ENCODE assay signal across 1 cellular context in the genomic region with DNA sequence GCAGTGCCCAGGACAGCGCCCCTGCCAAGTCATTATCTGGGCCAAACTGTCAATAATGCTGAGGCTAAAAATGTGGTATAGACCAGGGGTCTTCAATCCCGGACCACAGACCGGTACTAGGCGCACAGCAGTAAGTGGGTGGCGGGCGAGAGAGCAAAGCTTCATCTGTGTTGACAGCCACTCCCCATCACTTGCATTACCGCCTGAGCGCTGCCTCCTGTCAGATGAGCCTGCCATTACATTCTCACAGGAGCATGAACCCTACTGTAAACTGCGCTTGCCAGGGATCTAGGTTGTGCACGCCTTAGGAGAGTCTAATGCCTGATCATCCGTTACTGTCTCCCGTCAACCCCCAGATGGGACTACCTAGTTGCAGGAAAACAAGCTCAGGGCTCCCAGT.
TF ChIP-seq lines count a peak whose summit lies in the region.

No MANE protein-coding gene starts in this region.

TF ChIP-seq in H1, 55 proteins besides CTCF, POLR2A, EP300 and RAD21:
- TF ChIP-seq, protein P1, sequence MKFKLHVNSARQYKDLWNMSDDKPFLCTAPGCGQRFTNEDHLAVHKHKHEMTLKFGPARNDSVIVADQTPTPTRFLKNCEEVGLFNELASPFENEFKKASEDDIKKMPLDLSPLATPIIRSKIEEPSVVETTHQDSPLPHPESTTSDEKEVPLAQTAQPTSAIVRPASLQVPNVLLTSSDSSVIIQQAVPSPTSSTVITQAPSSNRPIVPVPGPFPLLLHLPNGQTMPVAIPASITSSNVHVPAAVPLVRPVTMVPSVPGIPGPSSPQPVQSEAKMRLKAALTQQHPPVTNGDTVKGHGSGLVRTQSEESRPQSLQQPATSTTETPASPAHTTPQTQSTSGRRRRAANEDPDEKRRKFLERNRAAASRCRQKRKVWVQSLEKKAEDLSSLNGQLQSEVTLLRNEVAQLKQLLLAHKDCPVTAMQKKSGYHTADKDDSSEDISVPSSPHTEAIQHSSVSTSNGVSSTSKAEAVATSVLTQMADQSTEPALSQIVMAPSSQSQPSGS (IDR thresholded peaks at IDR 0.05; ENCODE audit: low read length) = no peak
- TF ChIP-seq SIX5 (IDR thresholded peaks at IDR 0.05; ENCODE audit: low read depth, low read length) (no peak), MAX (IDR thresholded peaks at IDR 0.05) (no peak), GABPA (IDR thresholded peaks at IDR 0.05; ENCODE audit: borderline replicate concordance, insufficient read depth, low read length) (no peak), SP2 (IDR thresholded peaks at IDR 0.05; ENCODE audit: low read length) (no peak), TAF7 (optimal IDR thresholded peaks at IDR 0.05; ENCODE audit: borderline replicate concordance, low read depth, low read length) (no peak), EGR1 (IDR thresholded peaks at IDR 0.05; ENCODE audit: borderline replicate concordance, low read depth, low read length) (no peak), POLR2AphosphoS5 (IDR thresholded peaks at IDR 0.05; ENCODE audit: low read depth, low read length) (no peak)
